In the genomic region with DNA sequence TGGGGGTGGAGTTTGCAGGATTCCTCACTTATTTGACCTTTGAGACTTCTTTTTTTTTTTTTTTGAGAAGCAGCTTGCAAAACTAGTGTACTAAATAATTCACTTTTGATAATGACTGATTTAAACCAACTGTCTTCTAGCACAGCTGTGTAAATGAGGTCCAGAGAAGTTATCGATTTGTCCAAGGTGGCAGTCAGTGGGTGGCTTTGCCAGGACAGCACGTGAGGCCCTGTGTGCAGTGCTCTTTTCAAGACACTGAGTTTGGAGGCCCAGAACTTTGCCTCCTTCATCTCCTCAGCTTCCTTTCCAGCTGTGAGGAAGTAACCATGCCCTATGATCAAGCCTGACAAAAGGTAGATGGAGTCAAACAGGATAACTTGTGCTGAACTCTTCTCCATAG, we compare ENCODE assay signal across 1 cellular context.
TF ChIP-seq lines count a peak whose summit lies in the region.

No MANE protein-coding gene starts in this region.

TF ChIP-seq in IMR-90, 13 proteins besides CTCF, POLR2A, EP300 and RAD21:
- TF ChIP-seq, protein P1, sequence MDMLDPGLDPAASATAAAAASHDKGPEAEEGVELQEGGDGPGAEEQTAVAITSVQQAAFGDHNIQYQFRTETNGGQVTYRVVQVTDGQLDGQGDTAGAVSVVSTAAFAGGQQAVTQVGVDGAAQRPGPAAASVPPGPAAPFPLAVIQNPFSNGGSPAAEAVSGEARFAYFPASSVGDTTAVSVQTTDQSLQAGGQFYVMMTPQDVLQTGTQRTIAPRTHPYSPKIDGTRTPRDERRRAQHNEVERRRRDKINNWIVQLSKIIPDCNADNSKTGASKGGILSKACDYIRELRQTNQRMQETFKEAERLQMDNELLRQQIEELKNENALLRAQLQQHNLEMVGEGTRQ (IDR thresholded peaks at IDR 0.05; ENCODE audit: low read depth, low read length): no peak
